Comparison of ENCODE assay signal across 1 cellular context in the genomic region with DNA sequence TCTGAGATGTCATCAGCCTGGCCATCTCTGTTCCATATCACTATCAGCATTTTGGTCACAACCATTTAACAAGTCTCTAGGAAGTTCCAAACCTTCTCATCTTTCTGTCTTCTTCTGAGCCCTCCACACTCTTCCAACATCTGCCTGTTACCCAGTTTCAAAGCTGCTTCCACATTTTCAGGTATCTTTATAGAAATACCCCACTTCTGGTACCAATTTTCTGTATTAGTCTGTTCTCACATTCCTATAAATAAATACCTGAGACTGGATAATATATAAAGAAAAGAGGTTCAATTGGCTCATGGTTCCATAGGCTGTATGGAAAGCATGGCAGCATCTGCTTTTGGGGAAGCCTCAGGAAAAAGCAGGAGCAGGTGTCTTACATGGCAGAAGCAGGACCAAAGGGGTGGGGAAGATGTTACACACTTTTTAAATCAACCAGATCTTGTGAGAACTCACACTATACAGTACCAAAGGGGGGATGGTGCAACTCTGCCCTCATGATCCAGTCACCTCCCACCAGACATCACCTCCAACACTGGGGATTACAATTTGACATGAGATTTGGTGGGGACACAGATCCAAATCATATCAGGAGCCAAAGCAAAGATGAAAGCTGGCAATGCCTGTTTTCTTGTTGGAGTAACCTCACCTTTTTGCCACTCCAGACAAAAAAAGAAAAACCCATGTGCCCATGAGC.
A peak's percentile ranks its signal among the peaks of the same experiment; 100 is the strongest.
TF ChIP-seq lines count a peak whose summit lies in the region.

No MANE protein-coding gene starts in this region.

TF ChIP-seq in H1, 55 proteins besides CTCF, POLR2A, EP300 and RAD21:
- TF ChIP-seq ZNF274 (IDR thresholded peaks at IDR 0.05; ENCODE audit: borderline replicate concordance, extremely low read depth, low read length) (peak; percentile 70; the same call in 1 of the 2 replicates), BCL11A (IDR thresholded peaks at IDR 0.05; ENCODE audit: low read depth in 2 of 2, low read length in 2 of 2) (no peak)
TF ChIP-seq in H1: peak in this region for 1.
